2 cellular contexts compared by ENCODE assay signal in genomic region chr2:143603035-143603616, GRCh38.
A peak's percentile ranks its signal among the peaks of the same experiment; 100 is the strongest.
TF ChIP-seq lines count a peak whose summit lies in the region.

No MANE protein-coding gene starts in this region.

TF ChIP-seq in GM12891, 5 proteins besides CTCF, POLR2A, EP300 and RAD21 (continued from another document):
- no peak for TF ChIP-seq TAF1 (IDR thresholded peaks at IDR 0.05; ENCODE audit: low read depth, low read length)
- no peak for TF ChIP-seq POLR2AphosphoS5 (IDR thresholded peaks at IDR 0.05; ENCODE audit: low read depth, low read length)

TF ChIP-seq in H1, 55 proteins besides CTCF, POLR2A, EP300 and RAD21 (continued from another document):
- TF ChIP-seq RNF2 (IDR thresholded peaks at IDR 0.05; ENCODE audit: borderline replicate concordance, low read depth, low read length, missing control alignments, poor library complexity, severe bottlenecking) (no peak), CBX8 (IDR thresholded peaks at IDR 0.05; ENCODE audit: borderline replicate concordance, low read depth, low read length) (no peak), USF2 (IDR thresholded peaks at IDR 0.05; ENCODE audit: low read length) (no peak), PHF8 (conservative IDR thresholded peaks at IDR 0.05; ENCODE audit: low read depth, low read length) (no peak), TAF1 (IDR thresholded peaks at IDR 0.05; ENCODE audit: low read depth, low read length) (no peak), CHD7 (IDR thresholded peaks at IDR 0.05; ENCODE audit: insufficient replicate concordance, low read length) (peak; percentile 34), SAP30 (IDR thresholded peaks at IDR 0.05; ENCODE audit: insufficient read depth, insufficient replicate concordance, low read length) (no peak), TCF12 (IDR thresholded peaks at IDR 0.05; ENCODE audit: low read depth, low read length) (peak; percentile 75; the same call in 1 of the 2 replicates), ATF2 (IDR thresholded peaks at IDR 0.05; ENCODE audit: low read length) (no peak), BCL11A (IDR thresholded peaks at IDR 0.05; ENCODE audit: low read depth in 2 of 2, low read length in 2 of 2) (no peak), GTF2F1 (IDR thresholded peaks at IDR 0.05; ENCODE audit: borderline replicate concordance, low read depth, low read length) (no peak), RFX5 (IDR thresholded peaks at IDR 0.05; ENCODE audit: borderline replicate concordance, low read depth, low read length) (no peak)
